ENCODE assay signal across 12 cellular contexts in the genomic region with DNA sequence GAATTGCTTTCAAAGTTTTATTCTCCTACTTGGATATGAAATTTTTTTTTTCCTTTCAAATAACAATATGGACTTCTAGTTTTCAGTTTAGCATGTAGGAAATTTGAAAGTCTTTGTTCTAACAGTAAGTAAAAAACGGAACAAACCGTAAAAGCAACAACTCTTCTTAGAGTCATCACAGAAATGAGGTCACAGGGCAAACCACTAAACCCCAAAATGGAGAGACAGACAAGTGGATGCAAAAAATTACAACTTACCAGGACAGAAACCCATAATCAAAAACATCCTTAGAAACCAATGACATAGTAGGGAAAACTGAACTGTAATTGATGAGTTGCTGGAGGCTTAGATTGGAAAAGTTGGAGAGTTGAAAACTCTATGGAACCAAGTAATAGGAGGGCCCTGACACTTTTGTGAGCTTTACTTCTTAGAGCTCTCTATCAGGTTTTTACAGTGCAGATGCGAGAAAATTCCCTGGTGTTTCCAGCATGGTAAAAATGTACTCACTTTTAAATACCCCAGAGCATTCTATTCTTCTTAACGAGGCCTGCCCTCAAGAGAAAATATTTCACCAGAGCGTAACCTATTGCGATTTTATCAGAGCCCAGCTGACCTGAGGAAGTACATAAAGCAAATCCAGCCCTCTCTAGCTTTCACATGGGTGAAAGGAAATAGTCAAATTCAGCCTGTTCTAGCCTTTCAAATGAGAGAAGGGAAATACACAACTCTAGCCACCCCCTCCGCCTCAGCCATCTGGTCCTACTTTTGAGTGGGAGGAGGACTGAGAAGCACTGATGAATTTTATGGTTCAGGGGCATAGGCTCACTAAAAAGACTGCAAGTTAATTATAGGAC. TPM values are rescaled to one million over a fixed set of nuclear protein-coding genes. Genes with fewer than 3 reads are reported as not detected.
DNase-seq lines count a peak whose midpoint lies in the region; ATAC-seq and TF ChIP-seq lines count a peak whose summit lies in the region.
"Had no signal": no experiment of that assay in that cellular context is flagged by ENCODE, and none has a peak within 500 bp of the region (broad histone marks: within the 10 kb centered on the region; RNA-seq: fewer than 3 reads in every experiment).

No MANE protein-coding gene starts in this region.

- H3K9me3 ChIP-seq in DND-41 (ENCODE audit: insufficient read depth, low read length, severe bottlenecking) = no peaks in the 10 kb centered on the region
- H3K9me3 ChIP-seq: SJSA1 had no signal

- DNase-seq in DND-41 = peak; percentile 66
- DNase-seq in MV-4-11 (lab: John Stamatoyannopoulos, UW) = peak; percentile 83
- peak; percentile 69 for DNase-seq in fibroblast of peridontal ligament (ENCODE audit: extremely low read depth)
- no peak for DNase-seq in substantia nigra (lab: John Stamatoyannopoulos, UW)
- no peak for DNase-seq in activated CD4-positive, CD25-positive, alpha-beta regulatory T cell treated with anti-CD3 and anti-CD28 coated beads, Interleukin-2, amount 50 U/mL, for 72 hours
- no peak for DNase-seq in left cardiac atrium
- DNase-seq in T-helper 9 cell = no peak
- DNase-seq: activated naive CD4-positive, alpha-beta T cell treated with anti-CD3 and anti-CD28 coated beads for 36 hours; Karpas-422 had no signal

- peak overlapping the region; percentile 73 for H3K27ac ChIP-seq in DND-41 (ENCODE audit: low read length)
- no peak overlapping the region for H3K27ac ChIP-seq in substantia nigra (ENCODE audit: low read depth, low read length, poor library complexity, severe bottlenecking)
- H3K27ac ChIP-seq: SJSA1 had no signal

- H3K4me3 ChIP-seq in DND-41 (ENCODE audit: low read depth in 1 of 2, low read length in 2 of 2) = no peak overlapping the region
- H3K4me3 ChIP-seq: SJSA1 had no signal

- TF ChIP-seq CTCF in DND-41 (IDR thresholded peaks at IDR 0.05; ENCODE audit: borderline replicate concordance, extremely low read depth, low read length, poor library complexity, severe bottlenecking) = no peak

- H3K4me1 ChIP-seq in DND-41 (ENCODE audit: insufficient read depth, low read length) = peaks cover 25% of the 10 kb centered on the region
- H3K4me1 ChIP-seq: SJSA1 had no signal

- H2AFZ ChIP-seq in DND-41 (ENCODE audit: low read depth, low read length) = peak overlapping the region; percentile 53

- peak overlapping the region; percentile 30; the same call in 1 of the 2 replicates for H3K9ac ChIP-seq in DND-41 (ENCODE audit: low read depth, low read length)

- ATAC-seq in DND-41 (ENCODE audit: insufficient read depth, low read depth) (peak; percentile 88), GM21526 (IDR thresholded peaks at IDR 0.05; ENCODE audit: low FRiP score, unreplicated experiment) (peak; percentile 79), left cardiac atrium (no peak)

- H3K4me2 ChIP-seq in DND-41 (ENCODE audit: insufficient read depth, low read length) = no peak overlapping the region

- no peaks in the 10 kb centered on the region for H3K27me3 ChIP-seq in DND-41 (ENCODE audit: insufficient read depth, low read length, poor library complexity)
- H3K27me3 ChIP-seq: SJSA1 had no signal

- no peaks in the 10 kb centered on the region for H3K79me2 ChIP-seq in DND-41 (ENCODE audit: insufficient read depth, low read length)

- intact Hi-C loops in left cardiac atrium (cut with DNase I) = no loop called here

- no peaks in the 10 kb centered on the region for H4K20me1 ChIP-seq in DND-41 (ENCODE audit: insufficient read depth, low read length)

- H3K36me3 ChIP-seq in DND-41 (ENCODE audit: insufficient read depth, low read length) = no peaks in the 10 kb centered on the region
- H3K36me3 ChIP-seq: SJSA1 had no signal

RNA-seq across cellular contexts. Expression of gene CASP12, which starts 39.2 kb away (rescaled TPM):
- under 1 TPM; 0.32 to 0.52 TPM for total RNA-seq in left cardiac atrium
- total RNA-seq: activated naive CD4-positive, alpha-beta T cell treated with anti-CD3 and anti-CD28 coated beads for 36 hours; neural crest cell; SJSA1 had no signal

Comparison
In these comparisons a context has a peak if more than half of its experiments do, and no peak if none do; other contexts are left out.
1. ATAC-seq: peak in DND-41 (single experiment) and GM21526 (single experiment); none in left cardiac atrium (0 of 2).
2. DNase-seq: peak in DND-41 (single experiment), MV-4-11 (single experiment) and fibroblast of peridontal ligament (single experiment); none in substantia nigra (0 of 49), activated CD4-positive, CD25-positive, alpha-beta regulatory T cell treated with anti-CD3 and anti-CD28 coated beads, Interleukin-2, amount 50 U/mL, for 72 hours (single experiment), left cardiac atrium (single experiment) and T-helper 9 cell (single experiment).